In genomic region chr11:122785156-122785605, GRCh38 we compare ENCODE assay signal across 18 cellular contexts. TPM values are rescaled to one million over a fixed set of nuclear protein-coding genes. Genes with fewer than 3 reads are reported as not detected.
A peak's percentile ranks its signal among the peaks of the same experiment; 100 is the strongest.
DNase-seq lines count a peak whose midpoint lies in the region; ATAC-seq and TF ChIP-seq lines count a peak whose summit lies in the region.
"Had no signal": no experiment of that assay in that cellular context is flagged by ENCODE, and none has a peak within 500 bp of the region (broad histone marks: within the 10 kb centered on the region; RNA-seq: fewer than 3 reads in every experiment).

No MANE protein-coding gene starts in this region.

- H3K4me1 ChIP-seq in adipocyte (ENCODE audit: control insufficient read depth, insufficient read depth, low read length) (peaks cover 71% of the 10 kb centered on the region), esophagus muscularis mucosa (peaks cover 0 to 23% (median 18%) of the 10 kb centered on the region in 4 donors), prostate gland (replicated peaks) (no peaks in the 10 kb centered on the region), vagina (peaks cover 29% of the 10 kb centered on the region)
- H3K4me1 ChIP-seq: Peyer's patch had no signal

- H3K27me3 ChIP-seq in adipocyte (replicated peaks; ENCODE audit: control insufficient read depth, insufficient read depth, low read length) (no peaks in the 10 kb centered on the region), esophagus muscularis mucosa (no peaks in the 10 kb centered on the region), prostate gland (replicated peaks; ENCODE audit: insufficient read depth) (no peaks in the 10 kb centered on the region), vagina (no peaks in the 10 kb centered on the region)
- H3K27me3 ChIP-seq: Peyer's patch had no signal

- no peak for ATAC-seq in HG03108 (IDR thresholded peaks at IDR 0.05; ENCODE audit: unreplicated experiment)
- ATAC-seq: T-cell had no signal

- H3K36me3 ChIP-seq in adipocyte (ENCODE audit: control insufficient read depth, insufficient read depth, low read length, severe bottlenecking) (peaks cover 14% of the 10 kb centered on the region), esophagus muscularis mucosa (peaks cover 0 to 8% (median 2%) of the 10 kb centered on the region in 4 donors), prostate gland (no peaks in the 10 kb centered on the region), vagina (no peaks in the 10 kb centered on the region)

- H3K27ac ChIP-seq in esophagus muscularis mucosa (replicated peaks in 1 of 4), result peak overlapping the region in 3 of 4 donors; percentile 7 to 32 (median 24)
- H3K27ac ChIP-seq in prostate gland, result peak overlapping the region; percentile 6
- H3K27ac ChIP-seq in vagina, result peak overlapping the region; percentile 89

- WGBS in esophagus muscularis mucosa, result 65% methylated on average over 14 of the region's 14 CpGs
- WGBS in prostate gland, result 68% methylated on average over 14 of the region's 14 CpGs

- intact Hi-C loops in esophagus muscularis mucosa (cut with DNase I), result no loop called here
- intact Hi-C loops in prostate gland (cut with DNase I), result loop anchor here (10.0 kb wide), 1 partner anchor 70 kb away; no protein-coding TSS in a partner anchor
- intact Hi-C loops in vagina (cut with DNase I), result loop anchor here (5.0 kb wide), 1 partner anchor 397 kb away; no protein-coding TSS in a partner anchor

- DNase-seq in adipocyte (ENCODE audit: low read depth) (no peak), esophagus muscularis mucosa (ENCODE audit: extremely low spot score) (no peak), prostate gland (ENCODE audit: low spot score) (no peak), vagina (ENCODE audit: extremely low spot score in 2 of 2) (no peak), NAMALWA (ENCODE audit: low spot score) (no peak)
- DNase-seq in activated effector memory CD4-positive, alpha-beta T cell treated with Interleukin-2 at 50 U/mL for 16 hours, result no peak
- DNase-seq: activated CD4-positive, alpha-beta T cell treated with anti-CD3 and anti-CD28 coated beads for 1 hour; activated CD8-positive, alpha-beta memory T cell treated with anti-CD3 and anti-CD28 coated beads, Interleukin-2, amount 50 U/mL, for 48 hours; cortex of kidney; DMS79; hippocampal formation; NCI-H1694 treated with DMSO at 0.1 percent for 48 hours; NCI-H526; stimulated activated CD4-positive, alpha-beta T cell treated with anti-CD3 and anti-CD28 coated beads, Interleukin-1b, Interleukin-23, amount 100 ng/mL, for 48 hours; T-cell had no signal

- no peaks in the 10 kb centered on the region for H3K9me3 ChIP-seq in adipocyte (ENCODE audit: control insufficient read depth, low read length)
- H3K9me3 ChIP-seq in esophagus muscularis mucosa, result no peaks in the 10 kb centered on the region
- H3K9me3 ChIP-seq in prostate gland, result no peaks in the 10 kb centered on the region
- no peaks in the 10 kb centered on the region for H3K9me3 ChIP-seq in vagina
- H3K9me3 ChIP-seq: Peyer's patch had no signal

- peak overlapping the region; percentile 84 for H3K9ac ChIP-seq in adipocyte (ENCODE audit: low read length)

- no peak for TF ChIP-seq EP300 in esophagus muscularis mucosa (IDR thresholded peaks at IDR 0.05)

- TF ChIP-seq CTCF in esophagus muscularis mucosa (IDR thresholded peaks at IDR 0.05) (no peak), prostate gland (IDR thresholded peaks at IDR 0.05) (no peak), vagina (IDR thresholded peaks at IDR 0.05) (no peak)

- peak overlapping the region; percentile 11 for H3K4me3 ChIP-seq in adipocyte (ENCODE audit: low read length)
- H3K4me3 ChIP-seq in esophagus muscularis mucosa, result no peak overlapping the region
- no peak overlapping the region for H3K4me3 ChIP-seq in prostate gland
- no peak overlapping the region for H3K4me3 ChIP-seq in vagina
- H3K4me3 ChIP-seq: Peyer's patch had no signal

- TF ChIP-seq POLR2A in esophagus muscularis mucosa (IDR thresholded peaks at IDR 0.05; ENCODE audit: low read depth) (no peak), prostate gland (IDR thresholded peaks at IDR 0.05) (no peak), vagina (IDR thresholded peaks at IDR 0.05) (no peak)

RNA-seq across cellular contexts. Expression of gene CRTAM, which starts 53.1 kb away (rescaled TPM):
- total RNA-seq in esophagus muscularis mucosa, result under 1 TPM in 1 of 4 donors, not detected in 3; 0.23 TPM
- total RNA-seq in prostate gland, result under 1 TPM in 1 of 2 donors, not detected in 1; 0.34 TPM
- total RNA-seq in vagina, result not detected
- total RNA-seq: renal cortical epithelial cell had no signal

Comparison
In these comparisons a context has a peak if more than half of its experiments do, and no peak if none do; other contexts are left out.
1. H3K27ac ChIP-seq: peak in every context shown above with its lines; median percentile 89 in vagina; 24 in esophagus muscularis mucosa; 6 in prostate gland.